ENCODE assay signal across 27 cellular contexts in genomic region chr21:45504021-45504515, GRCh38. TPM values are rescaled to one million over a fixed set of nuclear protein-coding genes. Genes with fewer than 3 reads are reported as not detected.
A peak's percentile ranks its signal among the peaks of the same experiment; 100 is the strongest.
DNase-seq lines count a peak whose midpoint lies in the region; ATAC-seq, FAIRE-seq and TF ChIP-seq lines count a peak whose summit lies in the region.
"Had no signal": no experiment of that assay in that cellular context is flagged by ENCODE, and none has a peak within 500 bp of the region (broad histone marks: within the 10 kb centered on the region; RNA-seq: fewer than 3 reads in every experiment).

No MANE protein-coding gene starts in this region.

- intact Hi-C loops in K562 (cut with micrococcal nuclease) (no loop called here), pancreas (cut with DNase I) (no loop called here)
- intact Hi-C loops in activated CD4-positive, alpha-beta T cell treated with anti-CD3 and anti-CD28 coated beads, Interleukin-2, amount 10 ng/mL, durations not matched to agents 24 days and 14 days (cut with micrococcal nuclease) = no loop called here

- no peak for TF ChIP-seq EP300 in K562 (IDR thresholded peaks at IDR 0.05; ENCODE audit: low read length)

- peaks cover 7% of the 10 kb centered on the region for H3K9me3 Mint-ChIP-seq in activated CD4-positive, alpha-beta T cell treated with anti-CD3 and anti-CD28 coated beads, Interleukin-2, amount 10 ng/mL, durations not matched to agents 24 days and 14 days
- H3K9me3 Mint-ChIP-seq: activated B cell treated with CpG ODN at 0.5 μM for 24 hours; activated naive CD8-positive, alpha-beta T cell treated with anti-CD3 and anti-CD28 coated beads, Interleukin-2, amount 50 U/mL, for 24 hours; nephron progenitor cell had no signal

- H4K20me1 ChIP-seq in BLaER1 (no peaks in the 10 kb centered on the region), K562 (replicated peaks; ENCODE audit: control insufficient read depth, insufficient read depth, low read length) (peaks cover 24% of the 10 kb centered on the region)

- peak in 2 of 4 experiments; percentile 36 to 40 for DNase-seq in K562 (ENCODE audit: extremely low read depth in 1 of 4, low spot score in 3 of 4)
- peak; percentile 44 for DNase-seq in islet precursor cell
- peak in 4 of 6 donors; percentile 10 to 46 (median 32) for DNase-seq in pancreas
- no peak for DNase-seq in activated CD4-positive, alpha-beta T cell treated with anti-CD3 and anti-CD28 coated beads, Interleukin-2, amount 10 ng/mL, durations not matched to agents 24 days and 14 days
- DNase-seq in DMS 273 (lab: John Stamatoyannopoulos, UW; ENCODE audit: unreplicated experiment) = no peak
- DNase-seq in LoVo (ENCODE audit: low spot score) = no peak
- DNase-seq: activated B cell treated with CpG ODN at 0.5 μM for 24 hours; activated CD4-positive, alpha-beta T cell treated with anti-CD3 and anti-CD28 coated beads, Interleukin-2, amount 50 U/mL, for 1 hour; activated gamma-delta T cell treated with Interleukin-2 at 50 U/mL for 16 hours; activated naive CD8-positive, alpha-beta T cell treated with anti-CD3 and anti-CD28 coated beads, Interleukin-2, amount 50 U/mL, for 24 hours; activated T-cell treated with anti-CD3 and anti-CD28 coated beads, Interleukin-2, amount 50 U/mL, for 48 hours; central memory CD4-positive, alpha-beta T cell; DMS53; IMR-90; NCI-H2107; NCI-H446; NCI-H774; nephron progenitor cell; stimulated activated CD4-positive, alpha-beta T cell treated with anti-CD3 and anti-CD28 coated beads, Interleukin-4, amount 100 ng/mL, for 1 hour; T-cell had no signal

- no peaks in the 10 kb centered on the region for H3K79me2 ChIP-seq in K562 (ENCODE audit: control insufficient read depth, insufficient read depth, low read length)

- in situ Hi-C loops in K562 (cut with MboI) = no loop called here

- H3K36me3 ChIP-seq in BLaER1 = no peaks in the 10 kb centered on the region
- no peaks in the 10 kb centered on the region for H3K36me3 ChIP-seq in K562 (ENCODE audit: control insufficient read depth, insufficient read depth, low read length)
- H3K36me3 ChIP-seq in pancreas = peaks cover 0 to 4% (median 0%) of the 10 kb centered on the region in 3 donors

- CTCF ChIA-PET in K562 (lab: Yijun Ruan, JAX; ENCODE audit: low intra/inter-chr PET ratio) = no interaction called here

- H3K27ac Mint-ChIP-seq in activated CD4-positive, alpha-beta T cell treated with anti-CD3 and anti-CD28 coated beads, Interleukin-2, amount 10 ng/mL, durations not matched to agents 24 days and 14 days = no peak overlapping the region
- H3K27ac Mint-ChIP-seq: activated B cell treated with CpG ODN at 0.5 μM for 24 hours; activated naive CD8-positive, alpha-beta T cell treated with anti-CD3 and anti-CD28 coated beads, Interleukin-2, amount 50 U/mL, for 24 hours; B cell; nephron progenitor cell; T-cell had no signal

- WGBS in K562 (ENCODE audit: insufficient coverage, low coverage, missing lambda C conversion rate) = 60% methylated on average over 16 of the region's 22 CpGs
- WGBS in pancreas, 2 donors = 77 to 87% methylated on average over 19 to 22 of the region's 22 CpGs

- H3K27me3 ChIP-seq in BLaER1 (no peaks in the 10 kb centered on the region), K562 (ENCODE audit: control insufficient read depth in 2 of 2, insufficient read depth in 2 of 2, low read length in 2 of 2) (no peaks in the 10 kb centered on the region), pancreas (no peaks in the 10 kb centered on the region)
- H3K27me3 ChIP-seq: tibial nerve had no signal

- H3K4me2 ChIP-seq in BLaER1 (peak overlapping the region; percentile 52), K562 (ENCODE audit: insufficient read depth, low read length) (no peak overlapping the region)

- H3K9ac ChIP-seq in BLaER1 (no peak overlapping the region), K562 (ENCODE audit: insufficient read depth in 1 of 2, low read depth in 2 of 2, low read length in 2 of 2) (no peak overlapping the region)

- POLR2A ChIA-PET in K562 (lab: Yijun Ruan, JAX) = interaction anchor here (0.6 kb wide), 1 partner anchor 18 kb away, joined by 4 read pairs; no protein-coding TSS in a partner anchor

- H3K9me1 ChIP-seq in K562 (ENCODE audit: control insufficient read depth, insufficient read depth, low read length) = no peaks in the 10 kb centered on the region

- peaks cover 9% of the 10 kb centered on the region for H3K4me1 Mint-ChIP-seq in activated CD4-positive, alpha-beta T cell treated with anti-CD3 and anti-CD28 coated beads, Interleukin-2, amount 10 ng/mL, durations not matched to agents 24 days and 14 days
- H3K4me1 Mint-ChIP-seq: activated B cell treated with CpG ODN at 0.5 μM for 24 hours, B cell had no signal

- no peak for TF ChIP-seq POLR2A in K562 (conservative IDR thresholded peaks at IDR 0.05)

- BruUV-seq in K562 (replicated peaks; lab: Mats Ljungman, UMichigan) = no TSS peak

- TF ChIP-seq CTCF in K562 (IDR thresholded peaks at IDR 0.05 in 2 of 3, conservative IDR thresholded peaks at IDR 0.05 in 1 of 3; ENCODE audit: insufficient read depth in 2 of 3, low read depth in 1 of 3, low read length in 3 of 3) (no peak), pancreas (IDR thresholded peaks at IDR 0.05) (no peak)

- no peak overlapping the region for H2AFZ ChIP-seq in K562 (ENCODE audit: low read depth, low read length)

- FAIRE-seq in K562 (lab: Jason Lieb, UNC) (no peak), pancreas (lab: Jason Lieb, UNC) (no peak)
- FAIRE-seq: GM12892, islet of Langerhans had no signal

- H3K4me3 Mint-ChIP-seq in activated CD4-positive, alpha-beta T cell treated with anti-CD3 and anti-CD28 coated beads, Interleukin-2, amount 10 ng/mL, durations not matched to agents 24 days and 14 days = no peak overlapping the region
- H3K4me3 Mint-ChIP-seq: activated B cell treated with CpG ODN at 0.5 μM for 24 hours; activated naive CD8-positive, alpha-beta T cell treated with anti-CD3 and anti-CD28 coated beads, Interleukin-2, amount 50 U/mL, for 24 hours; B cell; nephron progenitor cell; T-cell had no signal

- no peak for TF ChIP-seq RAD21 in K562 (CRISPR knock-in tag; conservative IDR thresholded peaks at IDR 0.05 in 1 of 2, IDR thresholded peaks at IDR 0.05 in 1 of 2)

- H3K4me3 ChIP-seq in BLaER1 (no peak overlapping the region), K562 (no peak overlapping the region), pancreas (no peak overlapping the region)
- H3K4me3 ChIP-seq: tibial nerve had no signal

- peaks cover 5% of the 10 kb centered on the region for H3K36me3 Mint-ChIP-seq in activated CD4-positive, alpha-beta T cell treated with anti-CD3 and anti-CD28 coated beads, Interleukin-2, amount 10 ng/mL, durations not matched to agents 24 days and 14 days (ENCODE audit: low read depth)

- H3K4me1 ChIP-seq in BLaER1 (peaks cover 23% of the 10 kb centered on the region), K562 (replicated peaks in 1 of 2; ENCODE audit: control insufficient read depth in 2 of 2, insufficient read depth in 2 of 2, low read length in 2 of 2) (peaks cover 6 to 60% of the 10 kb centered on the region in 2 experiments; a peak in 4 of 5 replicates), pancreas (no peaks in the 10 kb centered on the region)
- H3K4me1 ChIP-seq: tibial nerve had no signal

- peaks cover 12% of the 10 kb centered on the region for H3K9me3 ChIP-seq in BLaER1
- H3K9me3 ChIP-seq in K562 (replicated peaks; ENCODE audit: control insufficient read depth, insufficient read depth, low read depth, low read length) = no peaks in the 10 kb centered on the region
- no peaks in the 10 kb centered on the region for H3K9me3 ChIP-seq in pancreas
- H3K9me3 ChIP-seq: tibial nerve had no signal

- H3K27me3 Mint-ChIP-seq in activated CD4-positive, alpha-beta T cell treated with anti-CD3 and anti-CD28 coated beads, Interleukin-2, amount 10 ng/mL, durations not matched to agents 24 days and 14 days = no peaks in the 10 kb centered on the region
- H3K27me3 Mint-ChIP-seq: activated naive CD8-positive, alpha-beta T cell treated with anti-CD3 and anti-CD28 coated beads, Interleukin-2, amount 50 U/mL, for 24 hours; T-cell had no signal

- ATAC-seq in K562 (no peak), pancreas (no peak), HG03521 (IDR thresholded peaks at IDR 0.05; ENCODE audit: unreplicated experiment) (no peak)
- ATAC-seq: activated naive CD8-positive, alpha-beta T cell treated with anti-CD3 and anti-CD28 coated beads, Interleukin-2, amount 50 U/mL, for 24 hours; HCT116; T-cell had no signal

- no peak overlapping the region for H3K27ac ChIP-seq in BLaER1
- H3K27ac ChIP-seq in K562 (ENCODE audit: extremely low read depth, low read depth, low read length) = no peak overlapping the region
- H3K27ac ChIP-seq in pancreas = no peak overlapping the region
- H3K27ac ChIP-seq: tibial nerve had no signal

TF ChIP-seq in K562, 482 proteins besides CTCF, POLR2A, EP300 and RAD21 (continues in another document):
- no peak for TF ChIP-seq HIVEP1 (CRISPR knock-in tag; IDR thresholded peaks at IDR 0.05)

RNA-seq across cellular contexts. Expression of gene SLC19A1, which starts 38.2 kb away (rescaled TPM):
- 43.8 and 108 TPM in 2 replicates for total RNA-seq in K562 (2011; cell fraction: chromatin; rRNA removed; ENCODE audit: low replicate concordance)
- total RNA-seq in K562 (2011; cell fraction: nucleolus; rRNA removed) = 90.5 and 93.4 TPM in 2 replicates
- 52.4 and 63.7 TPM in 2 replicates for total RNA-seq in K562 (2011; cell fraction: nucleoplasm; rRNA removed)
- total RNA-seq in K562 (2014; rRNA removed) (34.7 and 41.3 TPM in 2 replicates), K562 (2014; rRNA removed; fragmentation: Illumina TruSeq; extraction: Trizol) (8.0 and 8.7 TPM in 2 replicates), K562 (2015; rRNA removed; fragmentation: Illumina TruSeq; extraction: Trizol) (18.8 and 21.4 TPM in 2 replicates), K562 (2021) (88.7 and 91.3 TPM in 2 replicates), pancreas (1 to 10 TPM; 4.4 to 5.9 (median 4.9) TPM)
- polyA plus RNA-seq in K562 (2011; rRNA removed) (11.5 and 24.6 TPM in 2 replicates), K562 (2014; fragmentation: Illumina TruSeq; extraction: Trizol) (12.0 and 24.5 TPM in 2 replicates), K562 (2014; fragmentation: Nextera tagmentation; extraction: Ambion mirVana) (1 to 10 TPM in 1 of 2 experiments, under 1 TPM in 1; 0.65 to 2.3 TPM), K562 (2014; rRNA removed) (36.6 and 50.8 TPM in 2 replicates), pancreas (10 to 100 TPM in 1 of 2 donors, 1 to 10 TPM in 1; 9.8 to 11.2 TPM)
- 20.4 and 78.6 TPM in 2 replicates for polyA plus RNA-seq in K562 (2011; cell fraction: cytosol; rRNA removed)
- 49.9 and 126 TPM in 2 replicates for polyA plus RNA-seq in K562 (2011; cell fraction: nucleus; rRNA removed)
- 20.5 and 34.6 TPM in 2 replicates for polyA plus RNA-seq in K562 (2012)
- 11.9 and 16.0 TPM in 2 replicates for polyA minus RNA-seq in K562 (2011; rRNA and poly(A)+ RNA removed)
- 41.4 and 45.6 TPM in 2 replicates for polyA minus RNA-seq in K562 (2011; cell fraction: cytosol; rRNA and poly(A)+ RNA removed)
- 23.3 TPM in 2 replicates for polyA minus RNA-seq in K562 (2011; cell fraction: nucleus; rRNA and poly(A)+ RNA removed)
- total RNA-seq in activated CD4-positive, alpha-beta T cell treated with anti-CD3 and anti-CD28 coated beads, Interleukin-2, amount 10 ng/mL, durations not matched to agents 24 days and 14 days = 100 and 102 TPM in 2 replicates

Comparison
In these comparisons a context has a peak if more than half of its experiments do, and no peak if none do; other contexts are left out.
1. DNase-seq: peak in islet precursor cell (single experiment) and pancreas (4 of 6); none in activated CD4-positive, alpha-beta T cell treated with anti-CD3 and anti-CD28 coated beads, Interleukin-2, amount 10 ng/mL, durations not matched to agents 24 days and 14 days (single experiment), DMS 273 (single experiment) and LoVo (single experiment).